ENCODE assay signal across 29 cellular contexts in the genomic region with DNA sequence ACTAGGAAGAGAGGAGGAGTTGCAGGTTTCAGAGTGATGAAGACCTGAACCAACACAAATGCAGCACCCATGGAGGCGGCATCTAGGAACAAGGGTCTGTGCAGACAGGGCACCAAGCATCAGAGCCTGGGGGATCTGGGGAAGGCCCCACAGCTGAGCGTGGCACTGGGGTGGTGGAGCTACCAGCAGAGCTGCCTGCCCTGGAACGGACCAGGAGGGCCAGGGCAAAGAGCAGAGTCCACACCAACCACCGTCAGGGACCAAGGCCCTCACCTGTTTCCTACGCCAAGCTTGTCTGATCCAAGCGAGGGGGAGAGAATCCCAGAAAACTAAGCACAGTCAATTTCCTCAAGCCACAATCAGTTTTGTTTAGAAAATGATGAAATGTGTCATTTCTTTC.
"Had no signal": no experiment of that assay in that cellular context is flagged by ENCODE, and none has a peak within 500 bp of the region (broad histone marks: within the 10 kb centered on the region; RNA-seq: fewer than 3 reads in every experiment).

No MANE protein-coding gene starts in this region.

- H3K9me3 Mint-ChIP-seq: immature natural killer cell; mesothelial cell of epicardium; naive B cell; natural killer cell; nephron progenitor cell; neural progenitor cell; stimulated activated memory B cell treated with anti-CD40 and anti-IgM and Interleukin-4, amounts not matched to agents 10 μg/mL and 1 μg/mL and 100 μg/mL, for 72 hours; stimulated activated naive CD8-positive, alpha-beta T cell treated with anti-CD3 and anti-CD28 coated beads, Interleukin-15, amount 100 ng/mL, for 72 hours; type B pancreatic cell had no signal

- H3K9me3 ChIP-seq: heart left ventricle, pancreas, prostate gland, sigmoid colon, tibial nerve, vagina had no signal

- H3K4me3 ChIP-seq: heart left ventricle, lung, neural progenitor cell, pancreas, prostate gland, sigmoid colon, smooth muscle cell, tibial nerve, vagina had no signal

- FAIRE-seq: islet of Langerhans, pancreas had no signal

- H2AFZ ChIP-seq: neural progenitor cell had no signal

- H3K36me3 Mint-ChIP-seq: mesothelial cell of epicardium; naive B cell; natural killer cell; neural progenitor cell; stimulated activated memory B cell treated with anti-CD40 and anti-IgM and Interleukin-4, amounts not matched to agents 10 μg/mL and 1 μg/mL and 100 μg/mL, for 72 hours; type B pancreatic cell had no signal

- H3K4me1 ChIP-seq: pancreas, sigmoid colon, tibial nerve, vagina had no signal

- H3K27ac ChIP-seq: heart left ventricle, neural progenitor cell, pancreas, prostate gland, sigmoid colon, tibial nerve, vagina had no signal

- DNase-seq: heart left ventricle; hypothalamus; immature natural killer cell; mesendoderm; naive B cell; natural killer cell; nephron progenitor cell; pancreas; posterior cingulate gyrus; retina; right cardiac atrium; sigmoid colon; stimulated activated CD4-positive, alpha-beta T cell treated with anti-CD3 and anti-CD28 coated beads, Interleukin-1b, Interleukin-23, amount 100 ng/mL, for 48 hours; stimulated activated CD4-positive, alpha-beta T cell treated with anti-CD3 and anti-CD28 coated beads, Interleukin-2, amount 100 ng/mL, for 48 hours; stimulated activated CD4-positive, alpha-beta T cell treated with anti-CD3 and anti-CD28 coated beads, Interleukin-4, amount 100 ng/mL, for 4 hours; stimulated activated CD8-positive, alpha-beta memory T cell treated with anti-CD3 and anti-CD28 coated beads, Interleukin-4, amount 100 ng/mL, for 48 hours; stimulated activated naive CD4-positive, alpha-beta T cell treated with Interleukin-2 at 50 U/mL for 16 hours; stimulated activated naive CD8-positive, alpha-beta T cell treated with anti-CD3 and anti-CD28 coated beads, Interleukin-15, amount 100 ng/mL, for 72 hours; substantia nigra had no signal

- H3K27me3 Mint-ChIP-seq: stimulated activated naive CD8-positive, alpha-beta T cell treated with anti-CD3 and anti-CD28 coated beads, Interleukin-15, amount 100 ng/mL, for 72 hours had no signal

- H3K27ac Mint-ChIP-seq: immature natural killer cell; mesothelial cell of epicardium; naive B cell; natural killer cell; nephron progenitor cell; neural progenitor cell; stimulated activated memory B cell treated with anti-CD40 and anti-IgM and Interleukin-4, amounts not matched to agents 10 μg/mL and 1 μg/mL and 100 μg/mL, for 72 hours; stimulated activated naive CD8-positive, alpha-beta T cell treated with anti-CD3 and anti-CD28 coated beads, Interleukin-15, amount 100 ng/mL, for 72 hours; type B pancreatic cell had no signal

- H3K4me3 Mint-ChIP-seq: immature natural killer cell; mesothelial cell of epicardium; naive B cell; natural killer cell; nephron progenitor cell; neural progenitor cell; stimulated activated memory B cell treated with anti-CD40 and anti-IgM and Interleukin-4, amounts not matched to agents 10 μg/mL and 1 μg/mL and 100 μg/mL, for 72 hours; stimulated activated naive CD8-positive, alpha-beta T cell treated with anti-CD3 and anti-CD28 coated beads, Interleukin-15, amount 100 ng/mL, for 72 hours; type B pancreatic cell had no signal

- H3K36me3 ChIP-seq: heart left ventricle, neural progenitor cell, pancreas, prostate gland, sigmoid colon, tibial nerve, vagina had no signal

- ATAC-seq: heart left ventricle; natural killer cell; pancreas; right cardiac atrium; stimulated activated memory B cell treated with anti-CD40 and anti-IgM and Interleukin-4, amounts not matched to agents 10 μg/mL and 1 μg/mL and 100 μg/mL, for 72 hours; stimulated activated naive CD8-positive, alpha-beta T cell treated with anti-CD3 and anti-CD28 coated beads, Interleukin-15, amount 100 ng/mL, for 72 hours had no signal

- H3K9ac ChIP-seq: neural progenitor cell had no signal

- H3K27me3 ChIP-seq: heart left ventricle, neural progenitor cell, pancreas, sigmoid colon, tibial nerve, vagina had no signal

- H3K4me2 ChIP-seq: neural progenitor cell, smooth muscle cell had no signal
